8 cellular contexts compared by ENCODE assay signal in the genomic region with DNA sequence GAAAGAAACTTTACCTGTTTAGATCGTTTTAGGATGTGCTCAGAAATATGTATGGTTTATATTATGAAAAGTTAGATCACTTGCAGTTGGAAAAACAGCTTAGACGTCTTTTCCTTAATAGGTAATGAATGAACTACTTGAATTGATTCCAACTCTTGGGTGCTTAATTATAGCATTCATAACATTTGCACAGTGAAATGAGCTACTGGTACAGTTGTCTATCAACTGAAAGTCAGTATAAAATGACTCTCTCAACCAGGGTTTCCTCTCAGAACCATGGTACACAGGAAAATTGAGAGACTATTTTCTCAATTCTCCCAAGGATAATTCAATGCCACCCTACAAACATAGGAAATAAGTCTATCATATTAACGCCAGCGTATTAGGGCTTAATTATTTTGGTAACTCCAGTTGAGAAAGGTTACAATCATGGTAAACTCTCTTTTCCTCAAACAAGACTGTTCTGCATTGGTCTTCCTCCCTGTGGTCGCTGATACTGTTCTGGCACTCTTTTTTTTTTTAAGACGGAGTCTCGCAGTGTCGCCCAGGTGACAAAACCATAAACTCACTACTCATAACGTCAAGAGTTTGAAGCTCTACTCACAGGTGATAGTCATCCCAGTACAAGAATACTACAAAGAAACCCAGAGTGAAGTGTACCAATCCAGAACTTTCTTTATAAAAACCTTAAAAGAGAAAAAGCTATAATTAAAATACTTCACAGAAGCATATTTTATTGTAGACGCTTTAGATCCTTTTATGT. TPM values are rescaled to one million over a fixed set of nuclear protein-coding genes. Genes with fewer than 3 reads are reported as not detected.
A peak's percentile ranks its signal among the peaks of the same experiment; 100 is the strongest.
DNase-seq lines count a peak whose midpoint lies in the region; ATAC-seq and TF ChIP-seq lines count a peak whose summit lies in the region.

No MANE protein-coding gene starts in this region.

- intact Hi-C loops in heart left ventricle (cut with DNase I) (no loop called here), upper lobe of right lung (cut with DNase I) (no loop called here)

- ATAC-seq in GM18511 (IDR thresholded peaks at IDR 0.05; ENCODE audit: unreplicated experiment) (peak; percentile 60), HG03280 (IDR thresholded peaks at IDR 0.05; ENCODE audit: unreplicated experiment) (peak; percentile 54), heart left ventricle (no peak), upper lobe of right lung (no peak)

- peak overlapping the region; percentile 99 for H3K4me3 ChIP-seq in SK-N-MC
- H3K4me3 ChIP-seq in iPS-11a (ENCODE audit: low read depth, low read length): peak overlapping the region; percentile 88
- H3K4me3 ChIP-seq in heart left ventricle: peak overlapping the region in 1 of 12 donors; percentile 81
- H3K4me3 ChIP-seq in upper lobe of right lung: no peak overlapping the region

- H3K9me3 ChIP-seq in SK-N-MC (ENCODE audit: low read depth, low read length) (no peaks in the 10 kb centered on the region), heart left ventricle (peaks cover 0 to 6% (median 0%) of the 10 kb centered on the region in 12 donors), upper lobe of right lung (no peaks in the 10 kb centered on the region)

- H3K36me3 ChIP-seq in SK-N-MC (ENCODE audit: insufficient read depth, low read length) (peaks cover 32% of the 10 kb centered on the region), heart left ventricle (no peaks in the 10 kb centered on the region), upper lobe of right lung (no peaks in the 10 kb centered on the region)

- peak; percentile 17 for DNase-seq in CD1c-positive myeloid dendritic cell (ENCODE audit: extremely low spot score)
- no peak for DNase-seq in SK-N-MC (ENCODE audit: low read depth, low spot score)
- no peak for DNase-seq in heart left ventricle
- DNase-seq in upper lobe of right lung: no peak
- DNase-seq in GDM1 (lab: John Stamatoyannopoulos, UW): no peak

- no peaks in the 10 kb centered on the region for H3K27me3 ChIP-seq in heart left ventricle
- no peaks in the 10 kb centered on the region for H3K27me3 ChIP-seq in upper lobe of right lung

- TF ChIP-seq CTCF in heart left ventricle (IDR thresholded peaks at IDR 0.05) (no peak), upper lobe of right lung (IDR thresholded peaks at IDR 0.05) (no peak)

- peaks cover 0 to 30% (median 14%) of the 10 kb centered on the region in 12 donors for H3K4me1 ChIP-seq in heart left ventricle
- H3K4me1 ChIP-seq in upper lobe of right lung: peaks cover 20% of the 10 kb centered on the region

- H3K9ac ChIP-seq in SK-N-MC (ENCODE audit: insufficient read length): peak overlapping the region; percentile 93

- WGBS in heart left ventricle, 4 donors: 30 to 50% (median 47%) methylated on average over 10 of the region's 10 CpGs

- TF ChIP-seq POLR2A in heart left ventricle (IDR thresholded peaks at IDR 0.05): no peak

- H3K27ac ChIP-seq in SK-N-MC (peak overlapping the region; percentile 98; the same call in 1 of the 2 replicates), heart left ventricle (no peak overlapping the region), upper lobe of right lung (no peak overlapping the region)

RNA-seq across cellular contexts. Expression of a gene that starts 2.0 kb away (rescaled TPM):
- total RNA-seq in heart left ventricle (10 to 100 TPM in 1 of 9 donors, 1 to 10 TPM in 6, under 1 TPM in 2; 0.83 to 30.7 (median 1.5) TPM), upper lobe of right lung (3.3 TPM)
- polyA plus RNA-seq in heart left ventricle: under 1 TPM; 0.08 to 0.62 TPM

Comparison
In these comparisons a context has a peak if more than half of its experiments do, and no peak if none do; other contexts are left out.
1. ATAC-seq: peak in GM18511 (single experiment) and HG03280 (single experiment); none in heart left ventricle (0 of 4) and upper lobe of right lung (single experiment).